In genomic region chr2:40251146-40251545, GRCh38 we compare ENCODE assay signal across 1 cellular context.
A peak's percentile ranks its signal among the peaks of the same experiment; 100 is the strongest.
TF ChIP-seq lines count a peak whose summit lies in the region.

No MANE protein-coding gene starts in this region.

TF ChIP-seq in neural cell, 6 proteins besides CTCF, POLR2A, EP300 and RAD21:
- TF ChIP-seq REST (IDR thresholded peaks at IDR 0.05; ENCODE audit: borderline replicate concordance) (peak; percentile 59), TAF1 (IDR thresholded peaks at IDR 0.05; ENCODE audit: low read depth) (no peak), SMC3 (conservative IDR thresholded peaks at IDR 0.05; ENCODE audit: poor library complexity) (no peak), MXI1 (conservative IDR thresholded peaks at IDR 0.05; ENCODE audit: poor library complexity, severe bottlenecking) (peak; percentile 20), EZH2 (IDR thresholded peaks at IDR 0.05; ENCODE audit: borderline replicate concordance, insufficient read depth, low read length, poor library complexity, severe bottlenecking) (no peak), POLR2AphosphoS5 (IDR thresholded peaks at IDR 0.05) (peak; percentile 70)
